ENCODE assay signal across 9 cellular contexts in genomic region chr11:116224154-116224888, GRCh38.
DNase-seq lines count a peak whose midpoint lies in the region; FAIRE-seq and TF ChIP-seq lines count a peak whose summit lies in the region.
"Had no signal": no experiment of that assay in that cellular context is flagged by ENCODE, and none has a peak within 500 bp of the region (broad histone marks: within the 10 kb centered on the region; RNA-seq: fewer than 3 reads in every experiment).

No MANE protein-coding gene starts in this region.

- H3K79me2 ChIP-seq in fibroblast of lung (ENCODE audit: control insufficient read depth, insufficient read depth, low read length), result no peaks in the 10 kb centered on the region

- H3K27ac ChIP-seq in fibroblast of lung (ENCODE audit: insufficient read depth, low read length), result no peak overlapping the region
- H3K27ac ChIP-seq in neuronal stem cell (replicated peaks; ENCODE audit: low read length), result no peak overlapping the region

- no peak overlapping the region for H2BK15ac ChIP-seq in neuronal stem cell (ENCODE audit: low read length)

- no peak overlapping the region for H3K4me3 Mint-ChIP-seq in activated CD4-positive, alpha-beta T cell treated with anti-CD3 and anti-CD28 coated beads, Interleukin-2, amount 10 ng/mL, durations not matched to agents 24 days and 14 days

- H2AFZ ChIP-seq in fibroblast of lung (ENCODE audit: low read length) (no peak overlapping the region), neuronal stem cell (ENCODE audit: low read length) (no peak overlapping the region)

- no peak for FAIRE-seq in RCC 7860 (lab: Jason Lieb, UNC)
- FAIRE-seq: frontal cortex had no signal

- no peak overlapping the region for H2BK5ac ChIP-seq in neuronal stem cell (ENCODE audit: low read length)

- no peak overlapping the region for H3K27ac Mint-ChIP-seq in activated CD4-positive, alpha-beta T cell treated with anti-CD3 and anti-CD28 coated beads, Interleukin-2, amount 10 ng/mL, durations not matched to agents 24 days and 14 days

- H3K9ac ChIP-seq in fibroblast of lung (ENCODE audit: insufficient read depth, low read length), result no peak overlapping the region
- no peak overlapping the region for H3K9ac ChIP-seq in neuronal stem cell (ENCODE audit: low read depth, low read length, poor library complexity)

- intact Hi-C loops in activated CD4-positive, alpha-beta T cell treated with anti-CD3 and anti-CD28 coated beads, Interleukin-2, amount 10 ng/mL, durations not matched to agents 24 days and 14 days (cut with micrococcal nuclease), result no loop called here

- H3K9me3 Mint-ChIP-seq in activated CD4-positive, alpha-beta T cell treated with anti-CD3 and anti-CD28 coated beads, Interleukin-2, amount 10 ng/mL, durations not matched to agents 24 days and 14 days, result no peaks in the 10 kb centered on the region

- H2BK12ac ChIP-seq in neuronal stem cell (ENCODE audit: low read length), result no peak overlapping the region

- H4K91ac ChIP-seq in neuronal stem cell (ENCODE audit: low read depth, low read length, poor library complexity), result no peak overlapping the region

- peak overlapping the region; percentile 2 for H2AK5ac ChIP-seq in neuronal stem cell (ENCODE audit: low read depth, low read length)

- H3K4me1 ChIP-seq in fibroblast of lung (ENCODE audit: control insufficient read depth, extremely low read depth, insufficient read depth, low read length), result no peaks in the 10 kb centered on the region
- H3K4me1 ChIP-seq in neuronal stem cell (ENCODE audit: control insufficient read depth in 2 of 2, insufficient read depth in 1 of 2, low read depth in 1 of 2, low read length in 2 of 2), result peaks cover 1 to 7% of the 10 kb centered on the region in 2 donors

- H3K4me2 ChIP-seq in fibroblast of lung (ENCODE audit: extremely low read depth, insufficient read depth, low read length), result no peak overlapping the region
- no peak overlapping the region for H3K4me2 ChIP-seq in neuronal stem cell (ENCODE audit: insufficient read depth, low read length, poor library complexity, severe bottlenecking)

- H3K14ac ChIP-seq in neuronal stem cell (ENCODE audit: low read length), result no peak overlapping the region

- no peaks in the 10 kb centered on the region for H3K4me1 Mint-ChIP-seq in activated CD4-positive, alpha-beta T cell treated with anti-CD3 and anti-CD28 coated beads, Interleukin-2, amount 10 ng/mL, durations not matched to agents 24 days and 14 days

- H4K20me1 ChIP-seq in fibroblast of lung (ENCODE audit: control insufficient read depth, extremely low read depth, insufficient read depth, low read length), result no peaks in the 10 kb centered on the region

- no peak overlapping the region for H4K8ac ChIP-seq in neuronal stem cell (ENCODE audit: low read depth, low read length)

- no peak overlapping the region for H3K18ac ChIP-seq in neuronal stem cell (ENCODE audit: low read length)

- H3K4me3 ChIP-seq in GM12875 (ENCODE audit: low read depth, low read length) (no peak overlapping the region), fibroblast of lung (replicated peaks in 1 of 4; ENCODE audit: control extremely low read depth in 1 of 4, insufficient read depth in 1 of 4, low read depth in 3 of 4, low read length in 4 of 4) (no peak overlapping the region), neuronal stem cell (ENCODE audit: low read length in 2 of 2) (no peak overlapping the region)

- H3K4ac ChIP-seq in neuronal stem cell (ENCODE audit: low read length), result no peak overlapping the region

- DNase-seq in AG08395 (ENCODE audit: low spot score) (peak; percentile 49), NCI-H2029 treated with DMSO at 0.1 percent for 48 hours (lab: John Stamatoyannopoulos, UW) (peak; percentile 23), fibroblast of lung (ENCODE audit: low read depth in 2 of 2) (peak; percentile 21 to 41), neuronal stem cell (ENCODE audit: low spot score) (peak; percentile 51), RCC 7860 (ENCODE audit: low spot score) (no peak), cortex of kidney (lab: John Stamatoyannopoulos, UW) (no peak)
- DNase-seq in activated CD4-positive, alpha-beta T cell treated with anti-CD3 and anti-CD28 coated beads, Interleukin-2, amount 10 ng/mL, durations not matched to agents 24 days and 14 days, result peak; percentile 80

- no peaks in the 10 kb centered on the region for H3K9me3 ChIP-seq in fibroblast of lung (ENCODE audit: control insufficient read depth, insufficient read depth, low read depth, low read length)
- no peaks in the 10 kb centered on the region for H3K9me3 ChIP-seq in neuronal stem cell (replicated peaks in 1 of 2; ENCODE audit: control insufficient read depth in 2 of 2, insufficient read depth in 1 of 2, low read depth in 1 of 2, low read length in 2 of 2)

- no peak overlapping the region for H3K23ac ChIP-seq in neuronal stem cell (ENCODE audit: low read depth, low read length, poor library complexity)

- H3K27me3 Mint-ChIP-seq in activated CD4-positive, alpha-beta T cell treated with anti-CD3 and anti-CD28 coated beads, Interleukin-2, amount 10 ng/mL, durations not matched to agents 24 days and 14 days, result no peaks in the 10 kb centered on the region

- TF ChIP-seq CTCF in GM12875 (IDR thresholded peaks at IDR 0.05; ENCODE audit: borderline replicate concordance, insufficient read depth, low read depth, low read length), result peak; percentile 67; the same call in 1 of the 2 replicates
- peak; percentile 72 to 73 for TF ChIP-seq CTCF in fibroblast of lung (conservative IDR thresholded peaks at IDR 0.05 in 1 of 2, IDR thresholded peaks at IDR 0.05 in 1 of 2; ENCODE audit: low read depth in 1 of 2, low read length in 2 of 2)

- no peaks in the 10 kb centered on the region for H3K36me3 ChIP-seq in fibroblast of lung (ENCODE audit: control insufficient read depth, insufficient read depth, low read length)
- no peaks in the 10 kb centered on the region for H3K36me3 ChIP-seq in neuronal stem cell (replicated peaks in 1 of 2; ENCODE audit: control insufficient read depth in 2 of 2, insufficient read depth in 2 of 2, low read length in 2 of 2)

- no CpG with 5 or more reads among the region's 10 CpGs for WGBS in neuronal stem cell (ENCODE audit: extremely low coverage in 2 of 2, insufficient read length in 2 of 2, insufficient replicate concordance in 1 of 2), 2 donors

- no peaks in the 10 kb centered on the region for H3K36me3 Mint-ChIP-seq in activated CD4-positive, alpha-beta T cell treated with anti-CD3 and anti-CD28 coated beads, Interleukin-2, amount 10 ng/mL, durations not matched to agents 24 days and 14 days (ENCODE audit: low read depth)

- H2BK120ac ChIP-seq in neuronal stem cell (ENCODE audit: low read depth, low read length), result no peak overlapping the region

- H3K27me3 ChIP-seq in fibroblast of lung (ENCODE audit: control insufficient read depth, insufficient read depth, low read length) (no peaks in the 10 kb centered on the region), neuronal stem cell (ENCODE audit: control insufficient read depth in 3 of 3, insufficient read depth in 3 of 3, low read depth in 1 of 3, low read length in 3 of 3) (peaks cover 0 to 3% (median 0%) of the 10 kb centered on the region in 3 experiments)

- no peaks in the 10 kb centered on the region for H3K79me1 ChIP-seq in neuronal stem cell (ENCODE audit: low read depth, low read length)

Comparison
In these comparisons a context has a peak if more than half of its experiments do, and no peak if none do; other contexts are left out.
1. DNase-seq: peak in AG08395 (single experiment), NCI-H2029 treated with DMSO at 0.1 percent for 48 hours (single experiment), activated CD4-positive, alpha-beta T cell treated with anti-CD3 and anti-CD28 coated beads, Interleukin-2, amount 10 ng/mL, durations not matched to agents 24 days and 14 days (single experiment), fibroblast of lung (2 of 2) and neuronal stem cell (single experiment); none in RCC 7860 (single experiment) and cortex of kidney (single experiment).